In the genomic region with DNA sequence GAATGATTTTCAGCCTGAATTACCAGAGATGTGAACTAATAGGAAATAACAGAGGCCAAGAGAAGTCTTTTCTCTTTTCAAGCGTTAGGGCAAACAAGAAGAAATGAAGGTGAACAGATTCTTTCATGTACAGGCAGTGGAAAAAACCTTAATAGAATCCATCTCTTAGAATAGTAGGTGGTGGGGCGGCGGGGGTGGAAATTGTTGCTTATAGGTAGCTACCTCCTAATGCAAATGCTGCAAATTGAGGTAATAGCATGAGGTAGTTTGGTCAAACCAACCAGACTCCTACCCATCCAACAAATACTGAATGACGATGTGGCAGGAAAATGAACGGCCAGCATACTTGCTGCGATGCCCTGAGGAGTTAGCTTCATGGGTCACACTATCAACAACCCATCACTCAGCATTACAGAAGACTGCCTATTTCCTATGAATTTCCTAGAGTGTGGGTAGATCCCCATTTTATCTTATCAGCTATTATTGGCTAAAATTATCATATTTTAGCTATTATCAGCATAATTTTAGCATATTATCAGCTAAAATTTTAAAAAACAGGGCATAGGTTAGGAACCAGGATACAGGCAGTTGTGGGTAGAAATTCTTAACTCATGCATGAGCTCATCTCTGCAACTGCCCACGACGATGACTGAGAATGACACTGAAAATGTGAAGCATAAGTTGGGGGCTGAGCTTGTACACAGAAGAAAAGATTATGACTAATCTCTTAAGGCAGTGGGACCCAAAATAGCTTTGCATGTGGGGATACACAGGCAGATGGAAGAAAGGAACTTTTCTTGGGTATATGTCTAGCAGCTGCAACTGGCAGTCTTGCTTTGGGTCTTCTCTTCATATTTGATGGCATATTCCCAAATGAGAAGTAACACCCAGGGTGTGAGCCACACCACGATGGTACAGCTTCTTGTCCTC, we compare ENCODE assay signal across 8 cellular contexts.
A peak's percentile ranks its signal among the peaks of the same experiment; 100 is the strongest.
DNase-seq lines count a peak whose midpoint lies in the region; ATAC-seq, FAIRE-seq and TF ChIP-seq lines count a peak whose summit lies in the region.

No MANE protein-coding gene starts in this region.

- no peak overlapping the region for H2AFZ ChIP-seq in GM12878 (ENCODE audit: control insufficient read depth, low read depth, low read length)

- no peaks in the 10 kb centered on the region for H3K27me3 ChIP-seq in GM12878 (replicated peaks in 1 of 2; ENCODE audit: control insufficient read depth in 2 of 2, insufficient read depth in 2 of 2, low read length in 1 of 2)
- H3K27me3 ChIP-seq in esophagus squamous epithelium: no peaks in the 10 kb centered on the region

- ATAC-seq in HG03175 (IDR thresholded peaks at IDR 0.05; ENCODE audit: unreplicated experiment): peak; percentile 62
- ATAC-seq in GM12878: peak; percentile 88

- in situ Hi-C loops in GM12878 (cut with MboI): no loop called here

- no peak for TF ChIP-seq RAD21 in GM12878 (IDR thresholded peaks at IDR 0.05; ENCODE audit: insufficient read depth, low read depth, low read length)

- H3K79me2 ChIP-seq in GM12878 (ENCODE audit: control insufficient read depth, insufficient read depth, low read length): no peaks in the 10 kb centered on the region; the same call in 1 of the 2 replicates

- FAIRE-seq in GM12878 (lab: Jason Lieb, UNC): peak; percentile 49

- WGBS in GM12878 (ENCODE audit: insufficient coverage, insufficient replicate concordance, low lambda C conversion rate, missing lambda C conversion rate): 37% methylated on average over 8 of the region's 9 CpGs
- WGBS in esophagus squamous epithelium, 2 donors: 84 to 85% methylated on average over 9 of the region's 9 CpGs

- H3K9me3 ChIP-seq in GM12878 (replicated peaks; ENCODE audit: control insufficient read depth, insufficient read depth, low read length) (no peaks in the 10 kb centered on the region), esophagus squamous epithelium (no peaks in the 10 kb centered on the region)

- POLR2A ChIA-PET in GM12878 (lab: Charles Lee): interaction anchor here (0.6 to 2.2 kb wide), 6 partner anchors 14 to 96 kb away, joined by 3 to 10 read pairs (median 4); no protein-coding TSS in a partner anchor

- H3K4me3 ChIP-seq in GM12878 (no peak overlapping the region), esophagus squamous epithelium (no peak overlapping the region)

- no peak overlapping the region for H3K9ac ChIP-seq in GM12878 (ENCODE audit: control insufficient read depth, insufficient read depth, low read length)

- intact Hi-C loops in GM12878 (cut with micrococcal nuclease; ENCODE audit: unreplicated experiment): loop anchor here (10.0 kb wide), 1 partner anchor 417 kb away; no protein-coding TSS in a partner anchor
- intact Hi-C loops in esophagus squamous epithelium (cut with DNase I): no loop called here

- CTCF ChIA-PET in GM12878 (lab: Yijun Ruan, JAX): interaction anchor here (0.7 to 7.1 kb wide), 22 partner anchors 9 to 420 kb away, joined by 3 to 140 read pairs (median 4); no protein-coding TSS in a partner anchor

- DNase-seq in stimulated activated naive CD4-positive, alpha-beta T cell treated with Interleukin-2 at 50 U/mL for 16 hours (lab: John Stamatoyannopoulos, UW): peak; percentile 39
- DNase-seq in stimulated activated naive CD4-positive, alpha-beta T cell (lab: John Stamatoyannopoulos, UW): no peak
- DNase-seq in GM12878 (ENCODE audit: low read depth, low spot score) (no peak), SW 1271 (lab: John Stamatoyannopoulos, UW) (no peak), esophagus squamous epithelium (lab: John Stamatoyannopoulos, UW) (no peak), NCI-H524 (lab: John Stamatoyannopoulos, UW) (no peak)
- peak in 2 of 3 donors; percentile 31 to 48 for DNase-seq in stimulated activated CD4-positive, alpha-beta T cell treated with anti-CD3 and anti-CD28 coated beads, TNF-alpha, amount 100 ng/mL, for 48 hours (ENCODE audit: low read depth in 3 of 3)

- peak overlapping the region; percentile 65 for H3K27ac ChIP-seq in GM12878 (ENCODE audit: control insufficient read depth, insufficient read depth)
- no peak overlapping the region for H3K27ac ChIP-seq in esophagus squamous epithelium

- TF ChIP-seq CTCF in GM12878 (IDR thresholded peaks at IDR 0.05 in 2 of 3, conservative IDR thresholded peaks at IDR 0.05 in 1 of 3; ENCODE audit: control insufficient read depth in 2 of 3, extremely low read depth in 1 of 3, insufficient read depth in 1 of 3, low read depth in 3 of 3, low read length in 3 of 3) (no peak), esophagus squamous epithelium (IDR thresholded peaks at IDR 0.05) (no peak)

- peak; percentile 12 to 22; a peak in 1 of 4 replicates for TF ChIP-seq EP300 in GM12878 (IDR thresholded peaks at IDR 0.05; ENCODE audit: borderline replicate concordance in 1 of 2, control insufficient read depth in 1 of 2, low read depth in 2 of 2, low read length in 2 of 2)

- H4K20me1 ChIP-seq in GM12878 (ENCODE audit: control insufficient read depth, insufficient read depth): no peaks in the 10 kb centered on the region

- no TSS peak for BruUV-seq in GM12878 (replicated peaks; lab: Mats Ljungman, UMichigan)

- H3K4me2 ChIP-seq in GM12878 (ENCODE audit: control insufficient read depth, insufficient read depth): peak overlapping the region; percentile 27; the same call in 1 of the 2 replicates

- SMC1A ChIA-PET in GM12878 (lab: Charles Lee; ENCODE audit: uncharacterized antibody, unreplicated experiment): interaction anchor here (0.7 to 6.4 kb wide), 26 partner anchors 8 to 167 kb away, joined by 3 to 87 read pairs (median 4); no protein-coding TSS in a partner anchor

- H3K36me3 ChIP-seq in GM12878 (ENCODE audit: control insufficient read depth in 2 of 2, insufficient read depth in 2 of 2, low read length in 1 of 2) (peaks cover 23 to 74% of the 10 kb centered on the region in 2 experiments), esophagus squamous epithelium (peaks cover 0 to 98% (median 10%) of the 10 kb centered on the region in 3 donors)

- TF ChIP-seq POLR2A in GM12878 (IDR thresholded peaks at IDR 0.05; ENCODE audit: low read depth, low read length): no peak
- TF ChIP-seq POLR2A in esophagus squamous epithelium (IDR thresholded peaks at IDR 0.05): no peak

- H3K4me1 ChIP-seq in GM12878 (ENCODE audit: control insufficient read depth, insufficient read depth, low read length) (peaks cover 15% of the 10 kb centered on the region; the same call in 1 of the 2 replicates), esophagus squamous epithelium (no peaks in the 10 kb centered on the region)

- RAD21 ChIA-PET in GM12878 (lab: Charles Lee; ENCODE audit: unreplicated experiment): interaction anchor here (0.5 to 3.7 kb wide), 19 partner anchors 12 to 651 kb away, joined by 3 to 27 read pairs (median 4); no protein-coding TSS in a partner anchor

TF ChIP-seq in GM12878, 131 proteins besides CTCF, POLR2A, EP300 and RAD21 (continues in another document):
- TF ChIP-seq NR2C2 (IDR thresholded peaks at IDR 0.05; ENCODE audit: borderline replicate concordance, control insufficient read depth, insufficient read length, low read depth): no peak
- TF ChIP-seq SP1 (IDR thresholded peaks at IDR 0.05; ENCODE audit: low read depth, low read length): no peak
- TF ChIP-seq ZNF384 (IDR thresholded peaks at IDR 0.05; ENCODE audit: borderline replicate concordance, low read depth, low read length): no peak
- peak; percentile 57 to 60; a peak in 2 of 4 replicates for TF ChIP-seq IKZF2 (IDR thresholded peaks at IDR 0.05)
- TF ChIP-seq ZBTB33 (IDR thresholded peaks at IDR 0.05): no peak
- TF ChIP-seq BACH1 (IDR thresholded peaks at IDR 0.05; ENCODE audit: borderline replicate concordance): no peak
- TF ChIP-seq WRNIP1 (IDR thresholded peaks at IDR 0.05; ENCODE audit: borderline replicate concordance, low read depth, low read length): no peak
- no peak for TF ChIP-seq ETV6 (conservative IDR thresholded peaks at IDR 0.05 in 1 of 2, IDR thresholded peaks at IDR 0.05 in 1 of 2; ENCODE audit: borderline replicate concordance in 1 of 2, low read depth in 1 of 2)
- peak; percentile 77; the same call in 1 of the 2 replicates for TF ChIP-seq BCL11A (IDR thresholded peaks at IDR 0.05; ENCODE audit: low read depth, low read length)
- no peak for TF ChIP-seq SMAD1 (IDR thresholded peaks at IDR 0.05; ENCODE audit: low read depth, partially characterized antibody)
- TF ChIP-seq IRF5 (IDR thresholded peaks at IDR 0.05; ENCODE audit: borderline replicate concordance): no peak

Comparison
In these comparisons a context has a peak if more than half of its experiments do, and no peak if none do; other contexts are left out.
1. DNase-seq: peak in stimulated activated naive CD4-positive, alpha-beta T cell treated with Interleukin-2 at 50 U/mL for 16 hours (single experiment) and stimulated activated CD4-positive, alpha-beta T cell treated with anti-CD3 and anti-CD28 coated beads, TNF-alpha, amount 100 ng/mL, for 48 hours (2 of 3); none in stimulated activated naive CD4-positive, alpha-beta T cell (0 of 6), GM12878 (single experiment), SW 1271 (0 of 2), esophagus squamous epithelium (single experiment) and NCI-H524 (0 of 2).